8 cellular contexts compared by ENCODE assay signal in genomic region chr13:97226788-97227627, GRCh38. TPM values are rescaled to one million over a fixed set of nuclear protein-coding genes. Genes with fewer than 3 reads are reported as not detected.
A peak's percentile ranks its signal among the peaks of the same experiment; 100 is the strongest.
DNase-seq lines count a peak whose midpoint lies in the region; ATAC-seq lines count a peak whose summit lies in the region.

No MANE protein-coding gene starts in this region.

- WGBS in right cardiac atrium, result 19% methylated on average over 6 of the region's 6 CpGs

- peaks cover 33% of the 10 kb centered on the region for H3K4me1 ChIP-seq in right cardiac atrium (ENCODE audit: control insufficient read depth, insufficient read depth, low read length)

- ATAC-seq in GM21381 (IDR thresholded peaks at IDR 0.05; ENCODE audit: unreplicated experiment) (peak; percentile 45), HG03558 (IDR thresholded peaks at IDR 0.05; ENCODE audit: extremely low read depth, unreplicated experiment) (peak; percentile 40), right cardiac atrium (peak; percentile 27 to 62)

- intact Hi-C loops in right cardiac atrium (cut with DNase I), result loop anchor here in 1 of 4 donors (10.0 kb wide), 1 partner anchor 48 kb away; no protein-coding TSS in a partner anchor

- peak overlapping the region; percentile 84 for H3K27ac ChIP-seq in right cardiac atrium (ENCODE audit: low read length)

- no peaks in the 10 kb centered on the region for H3K9me3 ChIP-seq in right cardiac atrium (ENCODE audit: control insufficient read depth, low read length)

- peak; percentile 71 for DNase-seq in ELF-1 (ENCODE audit: low read depth, low spot score)
- peak; percentile 31 for DNase-seq in activated CD8-positive, alpha-beta memory T cell treated with anti-CD3 and anti-CD28 coated beads, Interleukin-2, amount 50 U/mL, for 24 hours (ENCODE audit: extremely low read depth)
- no peak for DNase-seq in right cardiac atrium
- DNase-seq in stimulated activated CD4-positive, alpha-beta T cell treated with anti-CD3 and anti-CD28 coated beads, Interleukin-4, amount 100 ng/mL, for 1 hour, result peak; percentile 25
- DNase-seq in SHP77 (lab: John Stamatoyannopoulos, UW), result no peak
- DNase-seq in MV-4-11 (lab: John Stamatoyannopoulos, UW), result no peak

- H3K27me3 ChIP-seq in right cardiac atrium (ENCODE audit: control insufficient read depth, insufficient read depth), result no peaks in the 10 kb centered on the region

- peak overlapping the region; percentile 5 for H3K4me3 ChIP-seq in right cardiac atrium (ENCODE audit: low read length)

RNA-seq across cellular contexts. Expression of gene MBNL2, which starts 4.9 kb away (rescaled TPM):
- 10 to 100 TPM; 71.8 to 89.6 (median 76.2) TPM for total RNA-seq in right cardiac atrium
- polyA plus RNA-seq in right cardiac atrium, result 23.2 TPM

Comparison
In these comparisons a context has a peak if more than half of its experiments do, and no peak if none do; other contexts are left out.
1. DNase-seq: peak in ELF-1 (single experiment), activated CD8-positive, alpha-beta memory T cell treated with anti-CD3 and anti-CD28 coated beads, Interleukin-2, amount 50 U/mL, for 24 hours (single experiment) and stimulated activated CD4-positive, alpha-beta T cell treated with anti-CD3 and anti-CD28 coated beads, Interleukin-4, amount 100 ng/mL, for 1 hour (single experiment); none in right cardiac atrium (0 of 3), SHP77 (0 of 2) and MV-4-11 (single experiment).
2. Peak in every context shown above with its lines, with median percentiles within 50 percentile points of each other: ATAC-seq.